Comparison of ENCODE assay signal across 14 cellular contexts in genomic region chr5:154375331-154376008, GRCh38.
"Had no signal": no experiment of that assay in that cellular context is flagged by ENCODE, and none has a peak within 500 bp of the region (broad histone marks: within the 10 kb centered on the region; RNA-seq: fewer than 3 reads in every experiment).

No MANE protein-coding gene starts in this region.

- ATAC-seq: activated naive CD4-positive, alpha-beta T cell treated with anti-CD3 and anti-CD28 coated beads, Interleukin-2, amount 50 U/mL, for 72 hours; activated T-cell treated with anti-CD3 and anti-CD28 coated beads, Interleukin-2, amount 50 U/mL, for 4 hours; left lobe of liver had no signal

- H3K9me3 ChIP-seq: ovary, thyroid gland, uterus had no signal

- H3K27me3 ChIP-seq: ovary, thyroid gland, uterus had no signal

- H3K36me3 ChIP-seq: ovary, uterus had no signal

- H3K9me3 Mint-ChIP-seq: activated naive CD4-positive, alpha-beta T cell treated with anti-CD3 and anti-CD28 coated beads, Interleukin-2, amount 50 U/mL, for 72 hours; activated T-cell treated with anti-CD3 and anti-CD28 coated beads, Interleukin-2, amount 50 U/mL, for 4 hours; memory B cell; nephron progenitor cell had no signal

- H3K4me1 ChIP-seq: uterus had no signal

- H3K4me3 ChIP-seq: coronary artery, ovary, thyroid gland, uterus had no signal

- H3K27ac Mint-ChIP-seq: activated naive CD4-positive, alpha-beta T cell treated with anti-CD3 and anti-CD28 coated beads, Interleukin-2, amount 50 U/mL, for 72 hours; memory B cell; nephron progenitor cell had no signal

- H3K27ac ChIP-seq: thyroid gland, uterus had no signal

- H3K4me3 Mint-ChIP-seq: activated T-cell treated with anti-CD3 and anti-CD28 coated beads, Interleukin-2, amount 50 U/mL, for 4 hours; memory B cell; nephron progenitor cell had no signal

- H3K27me3 Mint-ChIP-seq: memory B cell had no signal

- DNase-seq: activated CD4-positive, alpha-beta T cell treated with anti-CD3 and anti-CD28 coated beads, Interleukin-2, amount 50 U/mL, for 48 hours; activated CD4-positive, CD25-positive, alpha-beta regulatory T cell treated with anti-CD3 and anti-CD28 coated beads, Interleukin-2, amount 50 U/mL, for 72 hours; activated effector memory CD4-positive, alpha-beta T cell treated with anti-CD3 and anti-CD28 coated beads, Interleukin-2, amount 50 U/mL, for 16 hours; activated T-cell treated with anti-CD3 and anti-CD28 coated beads, Interleukin-2, amount 50 U/mL, for 4 hours; anterior cingulate cortex; effector CD4-positive, alpha-beta T cell; nephron progenitor cell; ovary; thyroid gland; uterus had no signal
